In the genomic region with DNA sequence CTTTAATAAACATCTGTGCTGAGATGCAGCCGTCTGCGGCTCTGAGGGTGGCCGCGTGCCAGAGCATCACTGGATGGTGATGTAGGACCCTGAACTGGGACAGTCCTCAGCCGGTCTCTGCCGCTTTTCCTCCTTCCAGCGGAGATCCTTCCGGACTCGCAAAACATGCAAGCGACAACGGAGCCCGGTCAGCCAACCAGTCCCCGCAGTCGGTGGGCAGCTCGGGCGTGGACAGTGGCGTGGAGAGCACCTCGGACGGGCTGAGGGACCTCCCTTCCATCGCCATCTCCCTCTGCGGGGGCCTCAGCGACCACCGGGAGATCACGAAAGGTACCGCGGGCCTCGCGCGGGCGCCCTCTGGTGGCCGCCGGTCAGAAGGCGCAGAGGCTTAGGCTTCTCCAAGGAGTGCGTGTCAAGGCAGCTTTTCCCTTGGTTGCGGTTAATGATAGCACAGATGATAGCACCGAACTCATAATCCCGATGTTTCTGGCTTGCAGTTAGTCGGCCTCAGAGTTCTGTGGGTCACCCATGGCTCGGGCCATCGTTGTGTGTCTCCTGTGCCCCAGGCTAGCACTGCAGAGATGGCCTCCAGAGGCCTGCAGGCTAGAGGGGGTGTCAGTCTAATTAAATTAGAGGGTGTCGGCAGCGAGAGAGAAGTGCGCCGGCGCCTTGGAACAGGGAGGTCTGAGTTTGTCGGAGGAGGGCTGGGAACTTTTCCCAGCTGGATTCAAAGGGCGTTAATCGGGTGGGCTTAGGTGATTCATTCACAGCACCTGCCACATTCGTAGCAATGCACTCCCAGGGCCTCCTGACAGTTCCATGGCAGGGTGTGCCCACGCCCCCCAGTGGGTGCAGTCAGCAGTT, we compare ENCODE assay signal across 8 cellular contexts. TPM values are rescaled to one million over a fixed set of nuclear protein-coding genes. Genes with fewer than 3 reads are reported as not detected.
DNase-seq lines count a peak whose midpoint lies in the region; ATAC-seq and TF ChIP-seq lines count a peak whose summit lies in the region.

No MANE protein-coding gene starts in this region.

- H3K36me3 ChIP-seq in MG63 (peaks cover 96% of the 10 kb centered on the region), mucosa of descending colon (ENCODE audit: low read depth) (no peaks in the 10 kb centered on the region)

- DNase-seq in EL, result peak; percentile 44
- peak; percentile 65 for DNase-seq in MG63
- peak; percentile 20 for DNase-seq in activated T-cell treated with anti-CD3 and anti-CD28 coated beads for 4 hours
- DNase-seq in epithelial cell of proximal tubule (ENCODE audit: low read depth), result no peak
- peak in 2 of 3 donors; percentile 57 to 62 for DNase-seq in mucosa of descending colon
- DNase-seq in stimulated activated naive CD8-positive, alpha-beta T cell treated with anti-CD3 and anti-CD28 coated beads, Interleukin-15, Interleukin-2, amounts not matched to agents 100 U/mL and 50 U/mL, for 24 hours, result peak; percentile 67
- DNase-seq in middle frontal gyrus (ENCODE audit: extremely low spot score, low spot score), result no peak

- no peaks in the 10 kb centered on the region for H3K9me3 ChIP-seq in MG63
- no peaks in the 10 kb centered on the region for H3K9me3 ChIP-seq in mucosa of descending colon

- TF ChIP-seq CTCF in epithelial cell of proximal tubule (conservative IDR thresholded peaks at IDR 0.05; ENCODE audit: low read depth, low read length) (peak; percentile 63), mucosa of descending colon (IDR thresholded peaks at IDR 0.05) (peak; percentile 77)

- H3K4me3 ChIP-seq in MG63 (no peak overlapping the region), epithelial cell of proximal tubule (ENCODE audit: low read depth, low read length) (no peak overlapping the region), mucosa of descending colon (no peak overlapping the region)

- ATAC-seq in mucosa of descending colon, result peak; percentile 77
- ATAC-seq in stimulated activated naive CD8-positive, alpha-beta T cell treated with anti-CD3 and anti-CD28 coated beads, Interleukin-15, Interleukin-2, amounts not matched to agents 100 U/mL and 50 U/mL, for 24 hours, result peak; percentile 63
- ATAC-seq in HG03108 (IDR thresholded peaks at IDR 0.05; ENCODE audit: unreplicated experiment), result no peak

- H3K27me3 ChIP-seq in MG63, result no peaks in the 10 kb centered on the region

- intact Hi-C loops in mucosa of descending colon (cut with DNase I, micrococcal nuclease), result loop anchor here (5.0 to 10.0 kb wide), 2 partner anchors 93 to 300 kb away; no protein-coding TSS in a partner anchor

- H3K4me1 ChIP-seq in mucosa of descending colon (ENCODE audit: low read depth), result no peaks in the 10 kb centered on the region

RNA-seq across cellular contexts. Expression of a gene that starts 38.5 kb away (rescaled TPM):
- total RNA-seq in MG63 (2014; rRNA removed; shearing (Covaris generic); ENCODE audit: low replicate concordance), result 139 and 207 TPM in 2 replicates
- total RNA-seq in epithelial cell of proximal tubule (27.9 and 33.8 TPM in 2 replicates), mucosa of descending colon (10 to 100 TPM; 29.7 to 38.4 (median 30.4) TPM)

Comparison
In these comparisons a context has a peak if more than half of its experiments do, and no peak if none do; other contexts are left out.
1. DNase-seq: peak in EL (single experiment), MG63 (single experiment), activated T-cell treated with anti-CD3 and anti-CD28 coated beads for 4 hours (single experiment), mucosa of descending colon (2 of 3) and stimulated activated naive CD8-positive, alpha-beta T cell treated with anti-CD3 and anti-CD28 coated beads, Interleukin-15, Interleukin-2, amounts not matched to agents 100 U/mL and 50 U/mL, for 24 hours (single experiment); none in epithelial cell of proximal tubule (single experiment) and middle frontal gyrus (single experiment).